1 cellular context compared by ENCODE assay signal in the genomic region with DNA sequence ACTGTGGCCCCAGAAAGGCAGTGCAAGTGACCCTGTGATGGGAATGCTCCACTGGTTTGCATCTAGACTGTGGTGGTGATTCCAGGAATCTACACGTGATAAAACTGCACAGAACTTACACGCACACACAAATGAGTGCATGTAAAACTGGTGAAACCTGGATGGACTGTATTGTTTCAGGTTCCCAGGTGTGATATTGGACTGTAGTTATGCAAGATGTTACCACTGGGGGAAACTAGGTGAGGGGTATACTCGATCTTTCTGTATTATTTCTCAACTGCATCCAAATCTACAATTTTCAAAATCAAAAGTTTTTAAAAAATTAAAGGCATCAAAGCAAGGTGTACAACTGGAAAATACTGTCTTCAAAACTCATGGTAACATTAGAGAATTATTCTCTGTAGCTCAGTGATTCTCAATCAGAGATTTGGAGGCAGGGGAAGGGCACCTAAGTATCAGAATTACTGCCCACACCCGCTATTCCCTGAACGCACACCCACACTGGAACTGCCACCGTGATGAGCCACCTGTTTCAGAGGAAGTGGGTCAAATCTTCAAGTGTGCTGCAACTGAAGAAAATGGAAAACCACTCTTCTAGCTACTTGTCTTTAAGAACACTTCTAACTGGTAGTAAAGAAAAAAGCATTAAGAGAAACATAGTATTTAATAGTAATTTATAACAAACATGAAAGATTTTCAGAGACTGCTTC.
TF ChIP-seq lines count a peak whose summit lies in the region.

No MANE protein-coding gene starts in this region.

TF ChIP-seq in K562, 482 proteins besides CTCF, POLR2A, EP300 and RAD21:
- TF ChIP-seq KAT2B (IDR thresholded peaks at IDR 0.05; ENCODE audit: low read depth, low read length), result no peak
- no peak for TF ChIP-seq E2F8 (IDR thresholded peaks at IDR 0.05; ENCODE audit: low read depth, partially characterized antibody)
- TF ChIP-seq, protein P1, sequence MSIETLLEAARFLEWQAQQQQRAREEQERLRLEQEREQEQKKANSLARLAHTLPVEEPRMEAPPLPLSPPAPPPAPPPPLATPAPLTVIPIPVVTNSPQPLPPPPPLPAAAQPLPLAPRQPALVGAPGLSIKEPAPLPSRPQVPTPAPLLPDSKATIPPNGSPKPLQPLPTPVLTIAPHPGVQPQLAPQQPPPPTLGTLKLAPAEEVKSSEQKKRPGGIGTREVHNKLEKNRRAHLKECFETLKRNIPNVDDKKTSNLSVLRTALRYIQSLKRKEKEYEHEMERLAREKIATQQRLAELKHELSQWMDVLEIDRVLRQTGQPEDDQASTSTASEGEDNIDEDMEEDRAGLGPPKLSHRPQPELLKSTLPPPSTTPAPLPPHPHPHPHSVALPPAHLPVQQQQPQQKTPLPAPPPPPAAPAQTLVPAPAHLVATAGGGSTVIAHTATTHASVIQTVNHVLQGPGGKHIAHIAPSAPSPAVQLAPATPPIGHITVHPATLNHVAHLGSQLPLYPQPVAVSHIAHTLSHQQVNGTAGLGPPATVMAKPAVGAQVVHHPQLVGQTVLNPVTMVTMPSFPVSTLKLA (conservative IDR thresholded peaks at IDR 0.05), result no peak
- no peak for TF ChIP-seq PTBP1 (IDR thresholded peaks at IDR 0.05; ENCODE audit: low read depth, low read length)
- TF ChIP-seq RFX1 (IDR thresholded peaks at IDR 0.05), result no peak
- no peak for TF ChIP-seq ASH1L (IDR thresholded peaks at IDR 0.05; ENCODE audit: borderline replicate concordance, low read depth, partially characterized antibody)
- TF ChIP-seq ZNF280A (IDR thresholded peaks at IDR 0.05; ENCODE audit: low read depth, partially characterized antibody), result no peak
